In genomic region chr16:54447606-54448440, GRCh38 we compare ENCODE assay signal across 1 cellular context.
TF ChIP-seq lines count a peak whose summit lies in the region.

No MANE protein-coding gene starts in this region.

TF ChIP-seq in H1, 55 proteins besides CTCF, POLR2A, EP300 and RAD21:
- TF ChIP-seq CHD7 (IDR thresholded peaks at IDR 0.05; ENCODE audit: insufficient replicate concordance, low read length), result no peak
- peak; percentile 54; the same call in 1 of the 2 replicates for TF ChIP-seq BACH1 (IDR thresholded peaks at IDR 0.05; ENCODE audit: low read length)
TF ChIP-seq in H1: peak in this region for 1.
